ENCODE assay signal across 18 cellular contexts in genomic region chr6:75397806-75398465, GRCh38.
A peak's percentile ranks its signal among the peaks of the same experiment; 100 is the strongest.
DNase-seq lines count a peak whose midpoint lies in the region; ATAC-seq, FAIRE-seq and TF ChIP-seq lines count a peak whose summit lies in the region.
"Had no signal": no experiment of that assay in that cellular context is flagged by ENCODE, and none has a peak within 500 bp of the region (broad histone marks: within the 10 kb centered on the region; RNA-seq: fewer than 3 reads in every experiment).

No MANE protein-coding gene starts in this region.

- ATAC-seq in esophagus mucosa (no peak), omental fat pad (ENCODE audit: low FRiP score) (no peak)

- DNase-seq in DMS53 treated with DMSO at 0.1 percent for 48 hours (lab: John Stamatoyannopoulos, UW; ENCODE audit: unreplicated experiment) (peak; percentile 41), HS-5 (ENCODE audit: low read depth) (peak; percentile 49), bronchial epithelial cell (ENCODE audit: low read depth) (peak; percentile 17), lung microvascular endothelial cell (ENCODE audit: low read depth in 2 of 2) (peak; percentile 33 to 50), omental fat pad (ENCODE audit: low spot score) (no peak)
- DNase-seq in activated CD4-positive, CD25-positive, alpha-beta regulatory T cell (lab: John Stamatoyannopoulos, UW), result no peak
- DNase-seq: activated naive CD8-positive, alpha-beta T cell treated with anti-CD3 and anti-CD28 coated beads, Interleukin-2, amount 10 ng/mL, durations not matched to agents 7 days and 5 days; brain microvascular endothelial cell; esophagus squamous epithelium; kidney glomerular epithelial cell; MM.1S; NCI-H187 treated with DMSO at 0.1 percent for 48 hours; NCI-H446; testis had no signal

- H3K4me3 ChIP-seq in bronchial epithelial cell (ENCODE audit: low read depth, low read length), result no peak overlapping the region
- H3K4me3 ChIP-seq: esophagus squamous epithelium, neural progenitor cell, SJSA1, testis had no signal

- no peaks in the 10 kb centered on the region for H3K27me3 ChIP-seq in bronchial epithelial cell (ENCODE audit: control insufficient read depth, insufficient read depth, low read length)
- H3K27me3 ChIP-seq: brain microvascular endothelial cell, esophagus squamous epithelium, neural progenitor cell, SJSA1, testis had no signal

- no peak for FAIRE-seq in bronchial epithelial cell (lab: Jason Lieb, UNC)
- FAIRE-seq: GM12892 had no signal

- no peaks in the 10 kb centered on the region for H3K36me3 ChIP-seq in bronchial epithelial cell (ENCODE audit: control insufficient read depth, insufficient read depth, low read length)
- H3K36me3 ChIP-seq: brain microvascular endothelial cell, esophagus squamous epithelium, neural progenitor cell, SJSA1 had no signal

- TF ChIP-seq CTCF in bronchial epithelial cell (IDR thresholded peaks at IDR 0.05; ENCODE audit: insufficient read depth, low read length, severe bottlenecking) (no peak), omental fat pad (IDR thresholded peaks at IDR 0.05) (no peak)

Comparison
In these comparisons a context has a peak if more than half of its experiments do, and no peak if none do; other contexts are left out.
1. DNase-seq: peak in DMS53 treated with DMSO at 0.1 percent for 48 hours (single experiment), HS-5 (single experiment), bronchial epithelial cell (single experiment) and lung microvascular endothelial cell (2 of 2); none in activated CD4-positive, CD25-positive, alpha-beta regulatory T cell (0 of 4) and omental fat pad (single experiment).